In the genomic region with DNA sequence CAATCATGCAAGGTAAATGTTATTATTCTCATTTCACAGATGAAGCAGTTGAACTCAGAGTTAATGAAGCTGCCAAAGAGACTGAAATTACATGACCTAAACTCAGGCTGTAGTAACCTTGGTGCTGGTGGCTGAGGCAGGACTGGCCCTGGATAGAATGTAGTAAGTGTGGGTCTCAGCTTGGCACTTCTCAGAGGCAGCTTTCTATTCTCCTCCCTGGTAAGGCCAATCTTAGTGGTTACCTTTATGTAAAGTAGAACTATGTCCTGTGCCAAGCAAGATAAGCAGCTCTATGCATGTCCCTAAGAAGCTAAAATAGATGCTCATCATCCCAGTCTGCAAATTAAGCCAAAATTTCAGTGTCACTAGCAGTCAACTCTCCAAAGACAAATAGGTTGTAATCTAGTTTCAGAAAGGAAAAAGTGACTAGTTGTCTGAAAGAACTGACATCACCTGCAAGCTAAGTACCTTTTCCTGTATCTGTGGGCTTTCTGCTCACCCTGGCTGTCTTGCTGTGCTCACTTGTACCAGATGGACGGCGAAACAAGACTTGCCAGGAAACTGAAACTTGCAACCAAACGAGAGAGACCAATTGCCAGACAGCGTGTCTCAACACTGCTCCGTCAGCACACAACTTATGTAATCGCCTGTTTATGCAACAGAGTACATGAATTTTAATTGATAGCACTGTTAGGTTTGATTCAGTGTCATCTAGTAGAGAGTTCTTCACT, we compare ENCODE assay signal across 9 cellular contexts. TPM values are rescaled to one million over a fixed set of nuclear protein-coding genes. Genes with fewer than 3 reads are reported as not detected.
A peak's percentile ranks its signal among the peaks of the same experiment; 100 is the strongest.
DNase-seq lines count a peak whose midpoint lies in the region; ATAC-seq, FAIRE-seq and TF ChIP-seq lines count a peak whose summit lies in the region.
"Had no signal": no experiment of that assay in that cellular context is flagged by ENCODE, and none has a peak within 500 bp of the region (broad histone marks: within the 10 kb centered on the region; RNA-seq: fewer than 3 reads in every experiment).

No MANE protein-coding gene starts in this region.

- no peaks in the 10 kb centered on the region for H4K20me1 ChIP-seq in keratinocyte (ENCODE audit: control insufficient read depth, extremely low read depth, insufficient read depth, low read length)

- DNase-seq in GM04504 (ENCODE audit: low read depth) (peak; percentile 68), NAMALWA (ENCODE audit: low spot score) (peak; percentile 61), keratinocyte (ENCODE audit: low read depth, low spot score) (no peak), HK-2 (ENCODE audit: unreplicated experiment) (no peak), brain microvascular endothelial cell (no peak)
- DNase-seq in activated effector memory CD4-positive, alpha-beta T cell treated with Interleukin-2 at 50 U/mL for 16 hours: peak; percentile 27
- peak; percentile 60 for DNase-seq in stimulated activated CD8-positive, alpha-beta memory T cell treated with anti-CD3 and anti-CD28 coated beads, Interleukin-4, amount 100 ng/mL, for 48 hours

- peak overlapping the region; percentile 86 for H2AFZ ChIP-seq in keratinocyte (ENCODE audit: control insufficient read depth, low read length)

- H3K9me3 ChIP-seq in keratinocyte (ENCODE audit: control insufficient read depth, low read depth, low read length): no peaks in the 10 kb centered on the region

- H3K36me3 ChIP-seq in keratinocyte (ENCODE audit: control insufficient read depth in 2 of 2, extremely low read depth in 1 of 2, insufficient read depth in 2 of 2, low read length in 2 of 2) (no peaks in the 10 kb centered on the region), brain microvascular endothelial cell (replicated peaks) (no peaks in the 10 kb centered on the region)

- in situ Hi-C loops in brain microvascular endothelial cell (cut with HindIII; ENCODE audit: low pct_ligation_motif_present, low sequenced_read_pairs): no loop called here

- H3K4me3 ChIP-seq in keratinocyte (ENCODE audit: control insufficient read depth in 2 of 3, extremely low read depth in 1 of 3, insufficient read depth in 2 of 3, low read depth in 1 of 3, low read length in 3 of 3) (peak overlapping the region in 2 of 3 experiments; percentile 22 to 39), brain microvascular endothelial cell (ENCODE audit: low read depth, low read length) (no peak overlapping the region)

- H3K4me2 ChIP-seq in keratinocyte (ENCODE audit: control insufficient read depth, extremely low read depth, insufficient read depth, low read depth, low read length): peak overlapping the region; percentile 80

- dilution Hi-C loops in keratinocyte (cut with MboI; ENCODE audit: extremely low pct_ligation_motif_present, low sequenced_read_pairs): no loop called here

- peak; percentile 75 for FAIRE-seq in keratinocyte (lab: Jason Lieb, UNC)
- FAIRE-seq: H1 had no signal

- no peaks in the 10 kb centered on the region for H3K9me1 ChIP-seq in keratinocyte (ENCODE audit: control insufficient read depth, extremely low read depth, insufficient read depth, low read length)

- H3K27ac ChIP-seq in keratinocyte (ENCODE audit: control insufficient read depth, insufficient read depth, low read length) (no peak overlapping the region), brain microvascular endothelial cell (no peak overlapping the region)

- H3K27me3 ChIP-seq in keratinocyte (ENCODE audit: control insufficient read depth, extremely low read depth, insufficient read depth, low read length) (no peaks in the 10 kb centered on the region), brain microvascular endothelial cell (replicated peaks) (no peaks in the 10 kb centered on the region)

- H3K9ac ChIP-seq in keratinocyte (ENCODE audit: control insufficient read depth, extremely low read depth, insufficient read depth, low read length): no peak overlapping the region

- peaks cover 15% of the 10 kb centered on the region for H3K4me1 ChIP-seq in keratinocyte (ENCODE audit: control insufficient read depth, extremely low read depth, insufficient read depth, low read length)

- TF ChIP-seq CTCF in keratinocyte (optimal IDR thresholded peaks at IDR 0.05 in 1 of 3, IDR thresholded peaks at IDR 0.05 in 1 of 3, conservative IDR thresholded peaks at IDR 0.05 in 1 of 3; ENCODE audit: extremely low read depth in 1 of 3, insufficient read depth in 2 of 3, low read length in 3 of 3) (no peak), brain microvascular endothelial cell (IDR thresholded peaks at IDR 0.05; ENCODE audit: low read depth, low read length, missing control alignments) (no peak)

- peak; percentile 94 for ATAC-seq in GM21717 (IDR thresholded peaks at IDR 0.05; ENCODE audit: unreplicated experiment)

- no peaks in the 10 kb centered on the region for H3K79me2 ChIP-seq in keratinocyte (ENCODE audit: control insufficient read depth, insufficient read depth, low read length)

RNA-seq across cellular contexts. Expression of a gene that starts 43.7 kb away (rescaled TPM):
- polyA plus RNA-seq in keratinocyte: 0.05 to 0.37 TPM in 2 of 3 replicates, not detected in the other
- 0.15 TPM for polyA plus RNA-seq in keratinocyte (2011; ENCODE audit: low read depth)
- 0.04 TPM in 1 of 2 replicates, not detected in the other for polyA plus RNA-seq in keratinocyte (2011; cell fraction: cytosol; rRNA removed)
- polyA plus RNA-seq in keratinocyte (2011; cell fraction: nucleus; rRNA removed): 0.49 and 0.52 TPM in 2 replicates
- 0.83 TPM in 1 of 2 replicates, not detected in the other for polyA plus RNA-seq in keratinocyte (2012; ENCODE audit: low replicate concordance)
- 0.23 to 0.99 TPM (median 0.43 TPM) in 3 replicates for polyA minus RNA-seq in keratinocyte
- polyA minus RNA-seq in keratinocyte (2011; cell fraction: cytosol; rRNA and poly(A)+ RNA removed): not detected
- polyA minus RNA-seq in keratinocyte (2011; cell fraction: nucleus; rRNA and poly(A)+ RNA removed): 0.21 and 0.54 TPM in 2 replicates

Comparison
In these comparisons a context has a peak if more than half of its experiments do, and no peak if none do; other contexts are left out.
1. DNase-seq: peak in GM04504 (single experiment), NAMALWA (single experiment), activated effector memory CD4-positive, alpha-beta T cell treated with Interleukin-2 at 50 U/mL for 16 hours (single experiment) and stimulated activated CD8-positive, alpha-beta memory T cell treated with anti-CD3 and anti-CD28 coated beads, Interleukin-4, amount 100 ng/mL, for 48 hours (single experiment); none in keratinocyte (single experiment), HK-2 (single experiment) and brain microvascular endothelial cell (single experiment).